Comparison of ENCODE assay signal across 8 cellular contexts in the genomic region with DNA sequence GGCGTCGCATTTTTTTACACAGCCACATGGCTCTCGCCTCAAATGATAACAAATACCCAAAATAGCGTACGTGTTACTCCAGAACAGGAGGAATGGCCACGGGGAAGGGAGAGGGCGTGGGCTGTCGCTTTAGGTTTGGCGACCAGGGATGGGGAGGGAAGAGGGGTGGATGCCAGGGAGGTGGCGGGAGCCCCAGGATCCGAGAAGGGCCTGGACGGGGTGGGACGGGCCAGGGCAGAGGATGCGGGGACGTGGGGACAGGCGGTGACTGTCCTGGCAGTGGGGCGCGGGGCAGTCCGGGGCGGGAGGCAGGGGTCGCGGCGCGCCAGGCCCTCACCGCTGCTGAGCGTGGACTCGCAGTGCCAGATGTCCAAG. TPM values are rescaled to one million over a fixed set of nuclear protein-coding genes. Genes with fewer than 3 reads are reported as not detected.
A peak's percentile ranks its signal among the peaks of the same experiment; 100 is the strongest.
DNase-seq lines count a peak whose midpoint lies in the region; ATAC-seq, FAIRE-seq and TF ChIP-seq lines count a peak whose summit lies in the region.

No MANE protein-coding gene starts in this region.

- H3K9me3 ChIP-seq in stomach smooth muscle (ENCODE audit: control insufficient read depth in 2 of 2, low read length in 2 of 2), result no peaks in the 10 kb centered on the region

- H3K27ac ChIP-seq in KMS-11 (no peak overlapping the region), stomach smooth muscle (ENCODE audit: low read length) (peak overlapping the region; percentile 76), foreskin keratinocyte (no peak overlapping the region)

- TF ChIP-seq CTCF in KMS-11 (conservative IDR thresholded peaks at IDR 0.05; ENCODE audit: low read depth, low read length), result no peak
- TF ChIP-seq CTCF in bronchial epithelial cell (IDR thresholded peaks at IDR 0.05; ENCODE audit: insufficient read depth, low read length, severe bottlenecking), result no peak
- TF ChIP-seq CTCF in foreskin keratinocyte (conservative IDR thresholded peaks at IDR 0.05), result no peak
- no peak for TF ChIP-seq CTCF in GM10266 (IDR thresholded peaks at IDR 0.05; ENCODE audit: control insufficient read depth, insufficient read depth, low read depth, missing control alignments)

- H3K27me3 ChIP-seq in KMS-11 (ENCODE audit: insufficient read depth, low read depth) (no peaks in the 10 kb centered on the region), bronchial epithelial cell (ENCODE audit: control insufficient read depth, insufficient read depth, low read length) (peaks cover 4% of the 10 kb centered on the region), stomach smooth muscle (ENCODE audit: control insufficient read depth in 1 of 2, insufficient read depth in 2 of 2, low read length in 2 of 2) (peaks cover 0 to 4% of the 10 kb centered on the region in 2 donors), foreskin keratinocyte (peaks cover 29% of the 10 kb centered on the region)

- no peaks in the 10 kb centered on the region for H4K20me1 ChIP-seq in KMS-11 (ENCODE audit: insufficient read depth)

- peak overlapping the region; percentile 54 for H2AFZ ChIP-seq in KMS-11 (ENCODE audit: low read depth)

- H3K4me1 ChIP-seq in KMS-11 (ENCODE audit: low read depth, poor library complexity, severe bottlenecking) (peaks cover 7% of the 10 kb centered on the region), stomach smooth muscle (ENCODE audit: control insufficient read depth, insufficient read depth, low read length) (no peaks in the 10 kb centered on the region), foreskin keratinocyte (no peaks in the 10 kb centered on the region)

- no peak for ATAC-seq in foreskin keratinocyte

- H3K4me3 ChIP-seq in KMS-11 (IDR thresholded peaks at IDR 0.05; ENCODE audit: insufficient read depth, low read depth, low read length), result no peak overlapping the region
- H3K4me3 ChIP-seq in bronchial epithelial cell (ENCODE audit: low read depth, low read length), result peak overlapping the region; percentile 41
- peak overlapping the region; percentile 79 to 83 for H3K4me3 ChIP-seq in stomach smooth muscle (ENCODE audit: low read length in 2 of 2)

- FAIRE-seq in bronchial epithelial cell (lab: Jason Lieb, UNC), result no peak

- H3K9ac ChIP-seq in KMS-11, result no peak overlapping the region
- peak overlapping the region; percentile 70 to 71 for H3K9ac ChIP-seq in stomach smooth muscle (ENCODE audit: low read length in 2 of 2)

- DNase-seq in bronchial epithelial cell (ENCODE audit: low read depth) (no peak), kidney tubule cell (ENCODE audit: low spot score) (peak; percentile 2), NCI-H1417 treated with DMSO at 0.1 percent for 48 hours (lab: John Stamatoyannopoulos, UW) (no peak), foreskin keratinocyte (no peak), GM10266 (ENCODE audit: extremely low spot score) (no peak), middle frontal gyrus (ENCODE audit: extremely low spot score, low spot score) (no peak)

- H3K4me2 ChIP-seq in KMS-11, result peak overlapping the region; percentile 78

- H3K36me3 ChIP-seq in KMS-11 (ENCODE audit: insufficient read depth) (no peaks in the 10 kb centered on the region), bronchial epithelial cell (ENCODE audit: control insufficient read depth, insufficient read depth, low read length) (no peaks in the 10 kb centered on the region), stomach smooth muscle (ENCODE audit: control insufficient read depth in 2 of 2, insufficient read depth in 2 of 2, low read length in 2 of 2) (no peaks in the 10 kb centered on the region)

- no peaks in the 10 kb centered on the region for H3K79me2 ChIP-seq in KMS-11 (ENCODE audit: insufficient read depth, low read depth)

RNA-seq across cellular contexts. Expression of a gene that starts 0.6 kb away (rescaled TPM):
- total RNA-seq in bronchial epithelial cell (10.0 and 12.4 TPM in 2 replicates), foreskin keratinocyte (0.03 and 0.04 TPM in 2 replicates)
- 0.01 and 0.02 TPM in 2 replicates for polyA plus RNA-seq in foreskin keratinocyte

Comparison
In these comparisons a context has a peak if more than half of its experiments do, and no peak if none do; other contexts are left out.
1. RNA of a gene that starts 0.6 kb away (total RNA-seq): 10.0 to 12.4 TPM in bronchial epithelial cell; 0.03 to 0.04 TPM in foreskin keratinocyte; every median in the first group is over 10 times any median in the second.